In the genomic region with DNA sequence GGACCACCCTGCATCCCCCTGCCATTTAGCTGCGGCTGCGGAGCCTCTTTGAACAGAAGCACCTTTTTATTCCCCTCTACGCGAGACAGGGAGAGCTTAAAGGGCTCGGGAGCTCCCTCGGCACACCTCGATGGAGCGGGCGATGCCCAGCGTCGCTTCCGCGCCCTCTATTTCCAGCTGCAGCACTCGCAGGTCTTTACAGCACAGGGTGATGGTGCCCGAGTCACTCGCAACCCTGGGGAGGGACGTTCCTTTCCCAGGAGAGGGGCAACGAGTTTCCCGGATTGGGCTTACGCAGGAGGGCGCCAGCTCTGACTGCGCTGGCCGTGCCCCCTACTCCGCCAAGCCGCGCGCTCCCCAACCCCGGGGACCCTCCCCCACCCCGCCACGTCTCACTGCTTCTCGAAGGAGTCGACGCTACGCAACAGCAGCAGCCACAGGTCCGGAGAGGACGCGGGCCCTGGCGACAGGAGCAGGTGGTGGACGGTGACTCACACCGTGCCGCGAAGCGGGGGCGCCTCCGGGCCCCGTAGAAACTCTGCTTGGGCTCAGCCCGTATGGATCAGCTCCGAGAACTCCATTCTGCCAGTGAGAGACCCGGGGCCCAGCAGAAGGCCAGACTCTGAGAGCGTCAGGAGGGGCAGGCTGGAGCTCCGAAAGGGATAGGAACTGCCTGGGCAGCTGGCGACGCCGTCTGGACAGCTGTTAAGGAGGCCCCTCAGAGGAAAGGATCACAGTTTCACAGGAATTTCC, we compare ENCODE assay signal across 1 cellular context.
TF ChIP-seq lines count a peak whose summit lies in the region.

No MANE protein-coding gene starts in this region.

TF ChIP-seq in HepG2, 621 proteins besides CTCF, POLR2A, EP300 and RAD21 (continued from another document and continues in another):
- TF ChIP-seq LRRFIP1 (CRISPR knock-in tag; conservative IDR thresholded peaks at IDR 0.05) (no peak), ATF1 (CRISPR knock-in tag; IDR thresholded peaks at IDR 0.05) (no peak), ZFP1 (CRISPR knock-in tag; IDR thresholded peaks at IDR 0.05) (no peak), HNRNPUL1 (IDR thresholded peaks at IDR 0.05; ENCODE audit: low read depth, low read length) (no peak), YEATS2 (CRISPR knock-in tag; IDR thresholded peaks at IDR 0.05; ENCODE audit: borderline replicate concordance) (no peak), ZNF777 (CRISPR knock-in tag; IDR thresholded peaks at IDR 0.05) (peak; percentile 66), MAF1 (CRISPR knock-in tag; IDR thresholded peaks at IDR 0.05; ENCODE audit: borderline replicate concordance) (no peak), ZNF619 (CRISPR knock-in tag; IDR thresholded peaks at IDR 0.05) (no peak), HES4 (CRISPR knock-in tag; IDR thresholded peaks at IDR 0.05; ENCODE audit: borderline replicate concordance) (no peak), ZSCAN25 (CRISPR knock-in tag; IDR thresholded peaks at IDR 0.05) (peak; percentile 35; the same call in 1 of the 2 replicates), NFIB (CRISPR knock-in tag; IDR thresholded peaks at IDR 0.05; ENCODE audit: borderline replicate concordance) (no peak), ATF3 (CRISPR knock-in tag; IDR thresholded peaks at IDR 0.05) (peak; percentile 43; the same call in 1 of the 2 replicates), ZNF790 (CRISPR knock-in tag; IDR thresholded peaks at IDR 0.05; ENCODE audit: borderline replicate concordance) (no peak; the same call in 1 of the 2 replicates), TCF7 (IDR thresholded peaks at IDR 0.05; ENCODE audit: low read depth) (no peak), MEIS2 (CRISPR knock-in tag; IDR thresholded peaks at IDR 0.05) (0 out of 2 replicates have a peak, but pooled peaks have one; percentile 56), THRA (CRISPR knock-in tag; IDR thresholded peaks at IDR 0.05; ENCODE audit: borderline replicate concordance) (no peak), CERS6 (CRISPR knock-in tag; IDR thresholded peaks at IDR 0.05) (no peak), BATF2 (CRISPR knock-in tag; IDR thresholded peaks at IDR 0.05) (no peak), PRPF4 (IDR thresholded peaks at IDR 0.05; ENCODE audit: low read depth, low read length, poor library complexity, severe bottlenecking) (no peak), MED8 (CRISPR knock-in tag; IDR thresholded peaks at IDR 0.05; ENCODE audit: insufficient replicate concordance) (no peak), ZBTB38 (CRISPR knock-in tag; IDR thresholded peaks at IDR 0.05) (peak; percentile 56), SP4 (CRISPR knock-in tag; IDR thresholded peaks at IDR 0.05) (no peak), HMGXB4 (CRISPR knock-in tag; IDR thresholded peaks at IDR 0.05; ENCODE audit: borderline replicate concordance in 1 of 2, low read depth in 1 of 2) (peak; percentile 31 to 70; a peak in 2 of 4 replicates), KDM4B (CRISPR knock-in tag; IDR thresholded peaks at IDR 0.05) (0 out of 2 replicates have a peak, but pooled peaks have one; percentile 10), KAT8 (CRISPR knock-in tag; IDR thresholded peaks at IDR 0.05) (peak; percentile 31; the same call in 1 of the 2 replicates), SMARCE1 (IDR thresholded peaks at IDR 0.05; ENCODE audit: borderline replicate concordance) (no peak), DMTF1 (CRISPR knock-in tag; IDR thresholded peaks at IDR 0.05) (no peak), ZBTB39 (CRISPR knock-in tag; IDR thresholded peaks at IDR 0.05) (no peak), ZNF232 (CRISPR knock-in tag; IDR thresholded peaks at IDR 0.05; ENCODE audit: borderline replicate concordance) (0 out of 2 replicates have a peak, but pooled peaks have one; percentile 67), LCORL (IDR thresholded peaks at IDR 0.05) (no peak), LCORL (CRISPR knock-in tag; IDR thresholded peaks at IDR 0.05) (no peak)
- TF ChIP-seq, protein P1, sequence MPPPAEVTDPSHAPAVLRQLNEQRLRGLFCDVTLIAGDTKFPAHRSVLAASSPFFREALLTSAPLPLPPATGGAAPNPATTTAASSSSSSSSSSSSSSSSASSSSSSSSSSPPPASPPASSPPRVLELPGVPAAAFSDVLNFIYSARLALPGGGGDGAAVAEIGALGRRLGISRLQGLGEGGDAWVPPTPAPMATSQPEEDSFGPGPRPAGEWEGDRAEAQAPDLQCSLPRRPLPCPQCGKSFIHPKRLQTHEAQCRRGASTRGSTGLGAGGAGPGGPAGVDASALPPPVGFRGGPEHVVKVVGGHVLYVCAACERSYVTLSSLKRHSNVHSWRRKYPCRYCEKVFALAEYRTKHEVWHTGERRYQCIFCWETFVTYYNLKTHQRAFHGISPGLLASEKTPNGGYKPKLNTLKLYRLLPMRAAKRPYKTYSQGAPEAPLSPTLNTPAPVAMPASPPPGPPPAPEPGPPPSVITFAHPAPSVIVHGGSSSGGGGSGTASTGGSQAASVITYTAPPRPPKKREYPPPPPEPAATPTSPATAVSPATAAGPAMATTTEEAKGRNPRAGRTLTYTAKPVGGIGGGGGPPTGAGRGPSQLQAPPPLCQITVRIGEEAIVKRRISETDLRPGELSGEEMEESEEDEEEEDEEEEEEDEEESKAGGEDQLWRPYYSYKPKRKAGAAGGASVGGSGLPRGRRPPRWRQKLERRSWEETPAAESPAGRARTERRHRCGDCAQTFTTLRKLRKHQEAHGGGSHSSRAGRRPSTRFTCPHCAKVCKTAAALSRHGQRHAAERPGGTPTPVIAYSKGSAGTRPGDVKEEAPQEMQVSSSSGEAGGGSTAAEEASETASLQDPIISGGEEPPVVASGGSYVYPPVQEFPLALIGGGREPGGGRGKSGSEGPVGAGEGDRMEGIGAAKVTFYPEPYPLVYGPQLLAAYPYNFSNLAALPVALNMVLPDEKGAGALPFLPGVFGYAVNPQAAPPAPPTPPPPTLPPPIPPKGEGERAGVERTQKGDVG (CRISPR knock-in tag; IDR thresholded peaks at IDR 0.05; ENCODE audit: borderline replicate concordance) = no peak
- TF ChIP-seq, protein P2, sequence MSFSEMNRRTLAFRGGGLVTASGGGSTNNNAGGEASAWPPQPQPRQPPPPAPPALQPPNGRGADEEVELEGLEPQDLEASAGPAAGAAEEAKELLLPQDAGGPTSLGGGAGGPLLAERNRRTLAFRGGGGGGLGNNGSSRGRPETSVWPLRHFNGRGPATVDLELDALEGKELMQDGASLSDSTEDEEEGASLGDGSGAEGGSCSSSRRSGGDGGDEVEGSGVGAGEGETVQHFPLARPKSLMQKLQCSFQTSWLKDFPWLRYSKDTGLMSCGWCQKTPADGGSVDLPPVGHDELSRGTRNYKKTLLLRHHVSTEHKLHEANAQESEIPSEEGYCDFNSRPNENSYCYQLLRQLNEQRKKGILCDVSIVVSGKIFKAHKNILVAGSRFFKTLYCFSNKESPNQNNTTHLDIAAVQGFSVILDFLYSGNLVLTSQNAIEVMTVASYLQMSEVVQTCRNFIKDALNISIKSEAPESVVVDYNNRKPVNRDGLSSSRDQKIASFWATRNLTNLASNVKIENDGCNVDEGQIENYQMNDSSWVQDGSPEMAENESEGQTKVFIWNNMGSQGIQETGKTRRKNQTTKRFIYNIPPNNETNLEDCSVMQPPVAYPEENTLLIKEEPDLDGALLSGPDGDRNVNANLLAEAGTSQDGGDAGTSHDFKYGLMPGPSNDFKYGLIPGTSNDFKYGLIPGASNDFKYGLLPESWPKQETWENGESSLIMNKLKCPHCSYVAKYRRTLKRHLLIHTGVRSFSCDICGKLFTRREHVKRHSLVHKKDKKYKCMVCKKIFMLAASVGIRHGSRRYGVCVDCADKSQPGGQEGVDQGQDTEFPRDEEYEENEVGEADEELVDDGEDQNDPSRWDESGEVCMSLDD (CRISPR knock-in tag; IDR thresholded peaks at IDR 0.05; ENCODE audit: borderline replicate concordance) = no peak
- TF ChIP-seq, protein P3, sequence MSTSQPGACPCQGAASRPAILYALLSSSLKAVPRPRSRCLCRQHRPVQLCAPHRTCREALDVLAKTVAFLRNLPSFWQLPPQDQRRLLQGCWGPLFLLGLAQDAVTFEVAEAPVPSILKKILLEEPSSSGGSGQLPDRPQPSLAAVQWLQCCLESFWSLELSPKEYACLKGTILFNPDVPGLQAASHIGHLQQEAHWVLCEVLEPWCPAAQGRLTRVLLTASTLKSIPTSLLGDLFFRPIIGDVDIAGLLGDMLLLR (CRISPR knock-in tag; IDR thresholded peaks at IDR 0.05) = no peak
